ENCODE assay signal across 8 cellular contexts in genomic region chr18:75211002-75211621, GRCh38. TPM values are rescaled to one million over a fixed set of nuclear protein-coding genes. Genes with fewer than 3 reads are reported as not detected.
DNase-seq lines count a peak whose midpoint lies in the region; ATAC-seq, FAIRE-seq and TF ChIP-seq lines count a peak whose summit lies in the region.

No MANE protein-coding gene starts in this region.

- H3K4me1 ChIP-seq in K562 (replicated peaks in 1 of 2; ENCODE audit: control insufficient read depth in 2 of 2, insufficient read depth in 2 of 2, low read length in 2 of 2) (peaks cover 11 to 30% of the 10 kb centered on the region in 2 experiments; a peak in 4 of 5 replicates), liver (ENCODE audit: control insufficient read depth in 4 of 4, insufficient read depth in 4 of 4, low read length in 3 of 4) (peaks cover 3 to 59% (median 47%) of the 10 kb centered on the region in 4 donors), tibial artery (peaks cover 0 to 42% (median 36%) of the 10 kb centered on the region in 4 donors)

- H3K9ac ChIP-seq in K562 (ENCODE audit: insufficient read depth in 1 of 2, low read depth in 2 of 2, low read length in 2 of 2): peak overlapping the region; percentile 74 to 92
- H3K9ac ChIP-seq in liver (ENCODE audit: low read depth in 1 of 2, low read length in 2 of 2): peak overlapping the region; percentile 73 to 91

- peak overlapping the region; percentile 93 for H3K27ac ChIP-seq in K562 (ENCODE audit: extremely low read depth, low read depth, low read length)
- peak overlapping the region; percentile 94 to 97 for H3K27ac ChIP-seq in liver (ENCODE audit: low read depth in 1 of 2, low read length in 2 of 2)
- peak overlapping the region; percentile 97 to 98 for H3K27ac ChIP-seq in tibial artery

- H3K4me2 ChIP-seq in K562 (ENCODE audit: insufficient read depth, low read length): peak overlapping the region; percentile 82

- no peak for TF ChIP-seq EP300 in K562 (IDR thresholded peaks at IDR 0.05; ENCODE audit: low read length)

- no peak for TF ChIP-seq CTCF in K562 (IDR thresholded peaks at IDR 0.05 in 2 of 3, conservative IDR thresholded peaks at IDR 0.05 in 1 of 3; ENCODE audit: insufficient read depth in 2 of 3, low read depth in 1 of 3, low read length in 3 of 3)
- TF ChIP-seq CTCF in liver (IDR thresholded peaks at IDR 0.05; ENCODE audit: low read depth, low read length, missing input control): no peak
- no peak for TF ChIP-seq CTCF in tibial artery (IDR thresholded peaks at IDR 0.05)

- H2AFZ ChIP-seq in K562 (ENCODE audit: low read depth, low read length): peak overlapping the region; percentile 95

- H3K36me3 ChIP-seq in K562 (ENCODE audit: control insufficient read depth, insufficient read depth, low read length): no peaks in the 10 kb centered on the region
- no peaks in the 10 kb centered on the region for H3K36me3 ChIP-seq in liver (ENCODE audit: control insufficient read depth in 4 of 4, insufficient read depth in 3 of 4, low read depth in 1 of 4, low read length in 3 of 4)
- H3K36me3 ChIP-seq in tibial artery: no peaks in the 10 kb centered on the region

- peaks cover 3% of the 10 kb centered on the region for H3K9me1 ChIP-seq in K562 (ENCODE audit: control insufficient read depth, insufficient read depth, low read length)

- ATAC-seq in K562: no peak

- no peaks in the 10 kb centered on the region for H3K27me3 ChIP-seq in K562 (ENCODE audit: control insufficient read depth in 2 of 2, insufficient read depth in 2 of 2, low read length in 2 of 2)
- no peaks in the 10 kb centered on the region for H3K27me3 ChIP-seq in liver (ENCODE audit: control insufficient read depth in 4 of 4, insufficient read depth in 4 of 4, low read length in 3 of 4)
- H3K27me3 ChIP-seq in tibial artery: no peaks in the 10 kb centered on the region

- no peak for TF ChIP-seq POLR2A in K562 (conservative IDR thresholded peaks at IDR 0.05)

- BruUV-seq in K562 (replicated peaks; lab: Mats Ljungman, UMichigan): TSS peak; percentile 51

- peaks cover 36% of the 10 kb centered on the region for H3K79me2 ChIP-seq in K562 (ENCODE audit: control insufficient read depth, insufficient read depth, low read length)

- TF ChIP-seq RAD21 in K562 (CRISPR knock-in tag; conservative IDR thresholded peaks at IDR 0.05 in 1 of 2, IDR thresholded peaks at IDR 0.05 in 1 of 2): no peak
- no peak for TF ChIP-seq RAD21 in liver (IDR thresholded peaks at IDR 0.05)

- CTCF ChIA-PET in K562 (lab: Yijun Ruan, JAX; ENCODE audit: low intra/inter-chr PET ratio): no interaction called here

- no peak for FAIRE-seq in K562 (lab: Jason Lieb, UNC)

- 0% methylated on average over 37 of the region's 64 CpGs for WGBS in K562 (ENCODE audit: insufficient coverage, low coverage, missing lambda C conversion rate)
- under 1% methylated on average over 64 of the region's 64 CpGs for WGBS in liver

- POLR2A ChIA-PET in K562 (lab: Yijun Ruan, JAX): interaction anchor here (0.5 to 1.5 kb wide), 6 partner anchors 9 to 583 kb away, joined by 3 to 5 read pairs (median 4); no protein-coding TSS in a partner anchor

- H3K4me3 ChIP-seq in K562 (peak overlapping the region; percentile 71), liver (ENCODE audit: low read depth in 1 of 3, low read length in 3 of 3) (peak overlapping the region; percentile 65 to 91 (median 74)), tibial artery (peak overlapping the region; percentile 83 to 96)

- peak; percentile 38 for DNase-seq in stimulated activated CD4-positive, alpha-beta T cell treated with anti-CD3 and anti-CD28 coated beads, Interleukin-15, amount 100 ng/mL, for 24 hours
- DNase-seq in stimulated activated CD4-positive, alpha-beta T cell treated with anti-CD3 and anti-CD28 coated beads, Interleukin-4, amount 100 ng/mL, for 24 hours: no peak
- DNase-seq in OCI-M1 (lab: John Stamatoyannopoulos, UW) (peak; percentile 56), K562 (ENCODE audit: extremely low read depth in 1 of 4, low spot score in 3 of 4) (peak in 3 of 4 experiments; percentile 23 to 34 (median 25)), tibial artery (no peak), NCI-H187 (lab: John Stamatoyannopoulos, UW) (no peak), NCI-H2081 treated with DMSO at 0.1 percent for 48 hours (lab: John Stamatoyannopoulos, UW) (no peak)

- no peaks in the 10 kb centered on the region; the same call in 1 of the 2 replicates for H4K20me1 ChIP-seq in K562 (replicated peaks; ENCODE audit: control insufficient read depth, insufficient read depth, low read length)

- intact Hi-C loops in K562 (cut with micrococcal nuclease) (no loop called here), tibial artery (cut with DNase I; ENCODE audit: low total_unique reads) (no loop called here)

- in situ Hi-C loops in K562 (cut with MboI): no loop called here

- H3K9me3 ChIP-seq in K562 (replicated peaks; ENCODE audit: control insufficient read depth, insufficient read depth, low read depth, low read length): no peaks in the 10 kb centered on the region
- H3K9me3 ChIP-seq in liver (ENCODE audit: control insufficient read depth in 4 of 4, low read length in 3 of 4): no peaks in the 10 kb centered on the region
- no peaks in the 10 kb centered on the region for H3K9me3 ChIP-seq in tibial artery

TF ChIP-seq in K562, 482 proteins besides CTCF, POLR2A, EP300 and RAD21 (continues in another document):
- TF ChIP-seq ZNF124 (CRISPR knock-in tag; IDR thresholded peaks at IDR 0.05): no peak
- TF ChIP-seq GATAD2B (IDR thresholded peaks at IDR 0.05; ENCODE audit: borderline replicate concordance): no peak
- no peak for TF ChIP-seq ZNF41 (CRISPR knock-in tag; conservative IDR thresholded peaks at IDR 0.05)
- peak; percentile 10 for TF ChIP-seq CCNT2 (IDR thresholded peaks at IDR 0.05; ENCODE audit: borderline replicate concordance, extremely low read depth, insufficient read length, low read depth, low read length)
- TF ChIP-seq ZNF165 (CRISPR knock-in tag; IDR thresholded peaks at IDR 0.05; ENCODE audit: borderline replicate concordance): no peak
- TF ChIP-seq ZNF717 (CRISPR knock-in tag; IDR thresholded peaks at IDR 0.05): no peak

TF ChIP-seq in liver, 16 proteins besides CTCF, POLR2A, EP300 and RAD21:
- no peak for TF ChIP-seq NR2F2 (IDR thresholded peaks at IDR 0.05)

RNA-seq across cellular contexts. Expression of gene TSHZ1, which starts 0.5 kb away (rescaled TPM):
- 1.8 and 2.1 TPM in 2 replicates for total RNA-seq in K562 (2011; cell fraction: chromatin; rRNA removed; ENCODE audit: low replicate concordance)
- total RNA-seq in K562 (2011; cell fraction: nucleolus; rRNA removed): 1.0 and 1.4 TPM in 2 replicates
- 1.5 and 1.9 TPM in 2 replicates for total RNA-seq in K562 (2011; cell fraction: nucleoplasm; rRNA removed)
- total RNA-seq in K562 (2014; rRNA removed) (4.1 and 4.8 TPM in 2 replicates), K562 (2014; rRNA removed; fragmentation: Illumina TruSeq; extraction: Trizol) (2.7 TPM in 2 replicates), K562 (2015; rRNA removed; fragmentation: Illumina TruSeq; extraction: Trizol) (3.6 TPM in 2 replicates), K562 (2021) (6.3 and 7.2 TPM in 2 replicates), liver (1 to 10 TPM; 4.2 to 6.6 TPM)
- polyA plus RNA-seq in K562 (2011; rRNA removed) (1.5 and 2.5 TPM in 2 replicates), K562 (2014; fragmentation: Illumina TruSeq; extraction: Trizol) (4.5 and 5.3 TPM in 2 replicates), K562 (2014; fragmentation: Nextera tagmentation; extraction: Ambion mirVana) (1 to 10 TPM; 1.1 TPM), K562 (2014; rRNA removed) (2.6 and 2.9 TPM in 2 replicates), liver (1 to 10 TPM; 5.6 TPM)
- polyA plus RNA-seq in K562 (2011; cell fraction: cytosol; rRNA removed): 2.0 TPM in 2 replicates
- polyA plus RNA-seq in K562 (2011; cell fraction: nucleus; rRNA removed): 2.0 and 2.4 TPM in 2 replicates
- 4.6 and 5.5 TPM in 2 replicates for polyA plus RNA-seq in K562 (2012)
- polyA minus RNA-seq in K562 (2011; rRNA and poly(A)+ RNA removed): 1.9 and 2.6 TPM in 2 replicates
- 3.2 and 4.6 TPM in 2 replicates for polyA minus RNA-seq in K562 (2011; cell fraction: cytosol; rRNA and poly(A)+ RNA removed)
- polyA minus RNA-seq in K562 (2011; cell fraction: nucleus; rRNA and poly(A)+ RNA removed): 1.9 and 2.7 TPM in 2 replicates

RNA-seq across cellular contexts. Expression of gene PTGR3, which starts 2.2 kb away (rescaled TPM):
- total RNA-seq in K562 (2011; cell fraction: chromatin; rRNA removed; ENCODE audit: low replicate concordance): 19.9 and 21.0 TPM in 2 replicates
- total RNA-seq in K562 (2011; cell fraction: nucleolus; rRNA removed): 8.7 and 10.8 TPM in 2 replicates
- total RNA-seq in K562 (2011; cell fraction: nucleoplasm; rRNA removed): 13.4 and 16.2 TPM in 2 replicates
- 5.7 and 8.8 TPM in 2 replicates for total RNA-seq in K562 (2014; rRNA removed)
- 15.3 and 16.4 TPM in 2 replicates for total RNA-seq in K562 (2014; rRNA removed; fragmentation: Illumina TruSeq; extraction: Trizol)
- 9.7 and 9.9 TPM in 2 replicates for total RNA-seq in K562 (2015; rRNA removed; fragmentation: Illumina TruSeq; extraction: Trizol)
- total RNA-seq in K562 (2021): 29.9 and 32.3 TPM in 2 replicates
- polyA plus RNA-seq in K562 (2011; rRNA removed): 29.9 and 32.1 TPM in 2 replicates
- polyA plus RNA-seq in K562 (2011; cell fraction: cytosol; rRNA removed): 14.2 and 21.6 TPM in 2 replicates
- polyA plus RNA-seq in K562 (2011; cell fraction: nucleus; rRNA removed): 24.9 and 28.3 TPM in 2 replicates
- polyA plus RNA-seq in K562 (2012): 20.7 and 23.2 TPM in 2 replicates
- polyA plus RNA-seq in K562 (2014; fragmentation: Illumina TruSeq; extraction: Trizol): 22.7 and 23.8 TPM in 2 replicates
- 1 to 10 TPM; 4.1 to 5.7 TPM for polyA plus RNA-seq in K562 (2014; fragmentation: Nextera tagmentation; extraction: Ambion mirVana)
- polyA plus RNA-seq in K562 (2014; rRNA removed): 13.9 and 21.0 TPM in 2 replicates
- 35.1 and 37.3 TPM in 2 replicates for polyA minus RNA-seq in K562 (2011; rRNA and poly(A)+ RNA removed)
- 10.6 and 18.4 TPM in 2 replicates for polyA minus RNA-seq in K562 (2011; cell fraction: cytosol; rRNA and poly(A)+ RNA removed)
- 10.1 and 23.2 TPM in 2 replicates for polyA minus RNA-seq in K562 (2011; cell fraction: nucleus; rRNA and poly(A)+ RNA removed)
- 10 to 100 TPM in 1 of 2 donors, 1 to 10 TPM in 1; 6.8 to 14.2 TPM for total RNA-seq in liver
- 10 to 100 TPM in 1 of 2 donors, 1 to 10 TPM in 1; 8.5 to 18.7 TPM for polyA plus RNA-seq in liver

Comparison
In these comparisons a context has a peak if more than half of its experiments do, and no peak if none do; other contexts are left out.
1. DNase-seq: peak in stimulated activated CD4-positive, alpha-beta T cell treated with anti-CD3 and anti-CD28 coated beads, Interleukin-15, amount 100 ng/mL, for 24 hours (single experiment), OCI-M1 (single experiment) and K562 (3 of 4); none in stimulated activated CD4-positive, alpha-beta T cell treated with anti-CD3 and anti-CD28 coated beads, Interleukin-4, amount 100 ng/mL, for 24 hours (single experiment), tibial artery (0 of 2), NCI-H187 (0 of 2) and NCI-H2081 treated with DMSO at 0.1 percent for 48 hours (single experiment).
2. Peak in every context shown above with its lines, with median percentiles within 50 percentile points of each other: H3K27ac ChIP-seq and H3K4me3 ChIP-seq.